19 cellular contexts compared by ENCODE assay signal in the genomic region with DNA sequence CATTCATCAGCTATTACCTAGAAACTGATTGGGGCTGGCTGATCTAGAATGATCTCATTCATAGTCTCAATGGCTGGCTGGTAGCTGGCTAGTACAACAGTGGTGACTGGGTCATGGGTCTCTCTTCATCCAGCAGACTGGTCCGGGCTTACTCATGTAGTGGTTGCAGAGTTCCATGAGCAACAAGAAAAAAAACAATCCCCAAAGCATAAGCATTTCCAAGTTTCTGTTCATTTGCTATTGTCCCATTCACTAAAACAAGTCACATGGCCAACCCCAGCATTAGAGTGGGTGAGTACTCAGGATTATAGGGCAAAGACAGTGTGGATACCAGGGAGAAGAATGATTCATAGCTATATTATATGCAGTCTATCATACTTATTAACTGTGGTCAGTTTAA.
DNase-seq lines count a peak whose midpoint lies in the region; ATAC-seq, FAIRE-seq and TF ChIP-seq lines count a peak whose summit lies in the region.
"Had no signal": no experiment of that assay in that cellular context is flagged by ENCODE, and none has a peak within 500 bp of the region (broad histone marks: within the 10 kb centered on the region; RNA-seq: fewer than 3 reads in every experiment).

No MANE protein-coding gene starts in this region.

- CTCF ChIA-PET in PC-9 (lab: Charles Lee): no interaction called here

- intact Hi-C loops in PC-9 (cut with micrococcal nuclease; ENCODE audit: unreplicated experiment): no loop called here

- H3K27ac Mint-ChIP-seq in nephron: peak overlapping the region in 2 of 3 experiments; percentile 43 to 78
- H3K27ac Mint-ChIP-seq: activated T-helper 2 cell treated with anti-CD3 and anti-CD28 coated beads, Interferon-gamma antibody, Interleukin-2, Interleukin-4, amounts not matched to agents 10 μg/mL and 5 μg/mL and 100 μg/mL, durations not matched to agents 14 hours and 24 hours and 36 hours; stimulated activated memory B cell treated with anti-CD40 and anti-IgM and Interleukin-4, amounts not matched to agents 10 μg/mL and 1 μg/mL and 100 μg/mL, for 72 hours had no signal

- POLR2A ChIA-PET in PC-9 (lab: Charles Lee; ENCODE audit: unreplicated experiment): interaction anchor here (0.7 kb wide), 1 partner anchor 373 kb away, joined by 3 read pairs; no protein-coding TSS in a partner anchor

- H4K20me1 ChIP-seq in PC-9 (ENCODE audit: insufficient read depth): no peaks in the 10 kb centered on the region
- H4K20me1 ChIP-seq: BLaER1 had no signal

- H3K36me3 ChIP-seq in small intestine (ENCODE audit: control insufficient read depth in 2 of 2, insufficient read depth in 2 of 2, low read length in 2 of 2) (no peaks in the 10 kb centered on the region), PC-9 (ENCODE audit: low read depth) (no peaks in the 10 kb centered on the region)
- H3K36me3 ChIP-seq: BLaER1, prostate gland had no signal

- H2AFZ ChIP-seq in PC-9: no peak overlapping the region

- no peaks in the 10 kb centered on the region for H3K9me2 ChIP-seq in PC-9 (ENCODE audit: insufficient read depth)

- no peak overlapping the region for H3K4me3 ChIP-seq in epithelial cell of proximal tubule (ENCODE audit: low read depth, low read length)
- H3K4me3 ChIP-seq in small intestine (ENCODE audit: low read depth in 1 of 2, low read length in 2 of 2): no peak overlapping the region
- no peak overlapping the region for H3K4me3 ChIP-seq in PC-9
- H3K4me3 ChIP-seq: BLaER1, prostate gland had no signal

- peaks cover 4% of the 10 kb centered on the region for H3K9me3 Mint-ChIP-seq in nephron

- TF ChIP-seq CTCF in epithelial cell of proximal tubule (conservative IDR thresholded peaks at IDR 0.05; ENCODE audit: low read depth, low read length) (no peak), nephron (IDR thresholded peaks at IDR 0.05; ENCODE audit: unreplicated experiment in 3 of 3) (no peak), PC-9 (conservative IDR thresholded peaks at IDR 0.05) (no peak)

- no peaks in the 10 kb centered on the region for H3K9me3 ChIP-seq in small intestine (ENCODE audit: control insufficient read depth, low read depth)
- no peaks in the 10 kb centered on the region for H3K9me3 ChIP-seq in PC-9 (ENCODE audit: insufficient read depth, low read depth)
- H3K9me3 ChIP-seq: BLaER1, prostate gland had no signal

- peaks cover 3% of the 10 kb centered on the region for H3K27me3 Mint-ChIP-seq in nephron (ENCODE audit: low read depth)
- H3K27me3 Mint-ChIP-seq: stimulated activated memory B cell treated with anti-CD40 and anti-IgM and Interleukin-4, amounts not matched to agents 10 μg/mL and 1 μg/mL and 100 μg/mL, for 72 hours had no signal

- H3K79me2 ChIP-seq in PC-9 (ENCODE audit: low read depth): no peaks in the 10 kb centered on the region

- no peaks in the 10 kb centered on the region for H3K4me1 ChIP-seq in small intestine (ENCODE audit: control insufficient read depth in 2 of 2, insufficient read depth in 1 of 2, low read depth in 1 of 2, low read length in 1 of 2)
- H3K4me1 ChIP-seq in PC-9 (replicated peaks; ENCODE audit: insufficient read depth): no peaks in the 10 kb centered on the region
- H3K4me1 ChIP-seq: BLaER1, prostate gland had no signal

- peaks cover 39% of the 10 kb centered on the region for H3K4me1 Mint-ChIP-seq in nephron
- H3K4me1 Mint-ChIP-seq: stimulated activated memory B cell treated with anti-CD40 and anti-IgM and Interleukin-4, amounts not matched to agents 10 μg/mL and 1 μg/mL and 100 μg/mL, for 72 hours had no signal

- no peak for FAIRE-seq in small intestine (lab: Jason Lieb, UNC)
- FAIRE-seq: endometrium, HepG2 had no signal

- H3K27ac ChIP-seq in small intestine (ENCODE audit: low read depth in 1 of 2, low read length in 1 of 2) (no peak overlapping the region), PC-9 (no peak overlapping the region)
- H3K27ac ChIP-seq: BLaER1, prostate gland had no signal

- no peaks in the 10 kb centered on the region for H3K27me3 ChIP-seq in small intestine (ENCODE audit: control insufficient read depth in 2 of 2, insufficient read depth in 2 of 2, low read length in 2 of 2)
- H3K27me3 ChIP-seq in PC-9 (ENCODE audit: insufficient read depth, low read depth): no peaks in the 10 kb centered on the region
- H3K27me3 ChIP-seq: BLaER1 had no signal

- ATAC-seq in stimulated activated naive CD8-positive, alpha-beta T cell treated with anti-CD3 and anti-CD28 coated beads, Interleukin-15, Interleukin-2, amounts not matched to agents 100 U/mL and 50 U/mL, for 24 hours: no peak
- ATAC-seq: HepG2; stimulated activated memory B cell treated with anti-CD40 and anti-IgM and Interleukin-4, amounts not matched to agents 10 μg/mL and 1 μg/mL and 100 μg/mL, for 72 hours had no signal

- H3K4me3 Mint-ChIP-seq in nephron: no peak overlapping the region
- H3K4me3 Mint-ChIP-seq: stimulated activated memory B cell treated with anti-CD40 and anti-IgM and Interleukin-4, amounts not matched to agents 10 μg/mL and 1 μg/mL and 100 μg/mL, for 72 hours had no signal

- no peak overlapping the region for H3K4me2 ChIP-seq in PC-9
- H3K4me2 ChIP-seq: BLaER1 had no signal

- DNase-seq in DMS 273 treated with DMSO at 0.1 percent for 48 hours (lab: John Stamatoyannopoulos, UW): peak; percentile 34
- peak; percentile 37 for DNase-seq in NCI-H226
- DNase-seq in epithelial cell of proximal tubule (ENCODE audit: low read depth): peak; percentile 46
- no peak for DNase-seq in HUDEP-2 (lab: John Stamatoyannopoulos, UW; ENCODE audit: unreplicated experiment in 76 of 76)
- DNase-seq in stimulated activated naive CD8-positive, alpha-beta T cell treated with anti-CD3 and anti-CD28 coated beads, Interleukin-15, Interleukin-2, amounts not matched to agents 100 U/mL and 50 U/mL, for 24 hours: no peak
- DNase-seq in small intestine: no peak
- DNase-seq in PC-9: no peak
- DNase-seq: caudate nucleus; midbrain; NCI-H1105; stimulated activated CD4-positive, alpha-beta T cell treated with anti-CD3 and anti-CD28 coated beads, Interleukin-4, amount 100 ng/mL, for 1 hour; T-helper 2 cell had no signal

- H3F3A ChIP-seq in PC-9 (ENCODE audit: insufficient read depth, low read depth): no peaks in the 10 kb centered on the region

- BruUV-seq in PC-9 (replicated peaks; lab: Mats Ljungman, UMichigan): no TSS peak

- WGBS in small intestine, 3 donors: 88 to 95% (median 91%) methylated on average over 1 of the region's 1 CpG

- H3K36me3 Mint-ChIP-seq in nephron (ENCODE audit: low read depth): peaks cover 4% of the 10 kb centered on the region
- H3K36me3 Mint-ChIP-seq: stimulated activated memory B cell treated with anti-CD40 and anti-IgM and Interleukin-4, amounts not matched to agents 10 μg/mL and 1 μg/mL and 100 μg/mL, for 72 hours had no signal

Comparison
In these comparisons a context has a peak if more than half of its experiments do, and no peak if none do; other contexts are left out.
1. DNase-seq: peak in DMS 273 treated with DMSO at 0.1 percent for 48 hours (single experiment), NCI-H226 (single experiment) and epithelial cell of proximal tubule (single experiment); none in HUDEP-2 (0 of 76), stimulated activated naive CD8-positive, alpha-beta T cell treated with anti-CD3 and anti-CD28 coated beads, Interleukin-15, Interleukin-2, amounts not matched to agents 100 U/mL and 50 U/mL, for 24 hours (single experiment), small intestine (single experiment) and PC-9 (0 of 2).